In the genomic region with DNA sequence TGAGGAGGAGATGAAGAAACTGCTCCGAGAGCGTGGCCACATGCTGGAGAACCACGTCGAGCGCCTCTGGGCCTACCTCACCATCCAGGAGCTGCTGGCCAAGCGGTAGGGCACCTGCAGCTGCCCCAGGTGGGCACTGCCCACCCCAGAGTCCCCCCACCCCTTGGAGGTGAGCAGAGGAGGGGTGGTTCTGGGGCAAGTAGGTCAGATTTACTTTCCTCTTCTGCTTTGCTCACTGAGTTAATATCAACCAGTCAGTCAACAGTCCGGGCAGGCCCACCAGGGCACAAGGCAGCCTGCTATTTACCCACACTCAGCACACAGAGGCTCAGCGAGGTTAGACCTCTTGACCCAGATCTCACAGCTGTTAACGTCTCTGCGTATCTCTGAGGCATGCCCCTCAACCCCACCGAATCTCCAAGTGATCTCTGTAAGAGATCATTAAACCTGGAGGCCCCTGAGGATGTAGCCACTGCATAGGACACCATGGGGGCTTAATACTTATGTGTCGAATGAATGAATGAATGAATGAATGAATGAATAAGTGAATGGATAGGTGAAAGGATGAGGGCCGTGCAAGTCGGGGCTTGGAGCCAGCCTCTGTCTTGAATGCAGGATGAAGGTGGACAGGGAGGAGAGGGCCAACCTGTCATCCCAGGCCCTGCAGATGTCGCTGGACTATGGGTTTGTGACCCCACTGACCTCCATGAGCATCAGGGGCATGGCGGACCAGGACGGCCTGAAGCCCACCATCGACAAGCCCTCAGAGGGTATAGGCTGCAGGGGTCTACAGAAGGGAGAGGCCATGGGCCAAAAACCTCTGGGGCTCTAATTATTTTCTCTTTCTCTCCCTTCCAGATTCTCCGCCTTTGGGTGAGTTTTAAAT, we compare ENCODE assay signal across 1 cellular context.
A peak's percentile ranks its signal among the peaks of the same experiment; 100 is the strongest.
TF ChIP-seq lines count a peak whose summit lies in the region.

No MANE protein-coding gene starts in this region.

TF ChIP-seq in HepG2, 621 proteins besides CTCF, POLR2A, EP300 and RAD21 (continued from another document and continues in another):
- TF ChIP-seq, protein P1, sequence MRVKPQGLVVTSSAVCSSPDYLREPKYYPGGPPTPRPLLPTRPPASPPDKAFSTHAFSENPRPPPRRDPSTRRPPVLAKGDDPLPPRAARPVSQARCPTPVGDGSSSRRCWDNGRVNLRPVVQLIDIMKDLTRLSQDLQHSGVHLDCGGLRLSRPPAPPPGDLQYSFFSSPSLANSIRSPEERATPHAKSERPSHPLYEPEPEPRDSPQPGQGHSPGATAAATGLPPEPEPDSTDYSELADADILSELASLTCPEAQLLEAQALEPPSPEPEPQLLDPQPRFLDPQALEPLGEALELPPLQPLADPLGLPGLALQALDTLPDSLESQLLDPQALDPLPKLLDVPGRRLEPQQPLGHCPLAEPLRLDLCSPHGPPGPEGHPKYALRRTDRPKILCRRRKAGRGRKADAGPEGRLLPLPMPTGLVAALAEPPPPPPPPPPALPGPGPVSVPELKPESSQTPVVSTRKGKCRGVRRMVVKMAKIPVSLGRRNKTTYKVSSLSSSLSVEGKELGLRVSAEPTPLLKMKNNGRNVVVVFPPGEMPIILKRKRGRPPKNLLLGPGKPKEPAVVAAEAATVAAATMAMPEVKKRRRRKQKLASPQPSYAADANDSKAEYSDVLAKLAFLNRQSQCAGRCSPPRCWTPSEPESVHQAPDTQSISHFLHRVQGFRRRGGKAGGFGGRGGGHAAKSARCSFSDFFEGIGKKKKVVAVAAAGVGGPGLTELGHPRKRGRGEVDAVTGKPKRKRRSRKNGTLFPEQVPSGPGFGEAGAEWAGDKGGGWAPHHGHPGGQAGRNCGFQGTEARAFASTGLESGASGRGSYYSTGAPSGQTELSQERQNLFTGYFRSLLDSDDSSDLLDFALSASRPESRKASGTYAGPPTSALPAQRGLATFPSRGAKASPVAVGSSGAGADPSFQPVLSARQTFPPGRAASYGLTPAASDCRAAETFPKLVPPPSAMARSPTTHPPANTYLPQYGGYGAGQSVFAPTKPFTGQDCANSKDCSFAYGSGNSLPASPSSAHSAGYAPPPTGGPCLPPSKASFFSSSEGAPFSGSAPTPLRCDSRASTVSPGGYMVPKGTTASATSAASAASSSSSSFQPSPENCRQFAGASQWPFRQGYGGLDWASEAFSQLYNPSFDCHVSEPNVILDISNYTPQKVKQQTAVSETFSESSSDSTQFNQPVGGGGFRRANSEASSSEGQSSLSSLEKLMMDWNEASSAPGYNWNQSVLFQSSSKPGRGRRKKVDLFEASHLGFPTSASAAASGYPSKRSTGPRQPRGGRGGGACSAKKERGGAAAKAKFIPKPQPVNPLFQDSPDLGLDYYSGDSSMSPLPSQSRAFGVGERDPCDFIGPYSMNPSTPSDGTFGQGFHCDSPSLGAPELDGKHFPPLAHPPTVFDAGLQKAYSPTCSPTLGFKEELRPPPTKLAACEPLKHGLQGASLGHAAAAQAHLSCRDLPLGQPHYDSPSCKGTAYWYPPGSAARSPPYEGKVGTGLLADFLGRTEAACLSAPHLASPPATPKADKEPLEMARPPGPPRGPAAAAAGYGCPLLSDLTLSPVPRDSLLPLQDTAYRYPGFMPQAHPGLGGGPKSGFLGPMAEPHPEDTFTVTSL (CRISPR knock-in tag; IDR thresholded peaks at IDR 0.05; ENCODE audit: borderline replicate concordance): no peak; the same call in 1 of the 2 replicates
- TF ChIP-seq GATAD2A (CRISPR knock-in tag; IDR thresholded peaks at IDR 0.05) (peak; percentile 67; the same call in 1 of the 2 replicates), PHF20 (CRISPR knock-in tag; IDR thresholded peaks at IDR 0.05) (no peak), THAP11 (CRISPR knock-in tag; IDR thresholded peaks at IDR 0.05) (peak; percentile 31; the same call in 1 of the 2 replicates), KMT2B (CRISPR knock-in tag; IDR thresholded peaks at IDR 0.05) (no peak), ZNF503 (CRISPR knock-in tag; IDR thresholded peaks at IDR 0.05) (no peak; the same call in 1 of the 2 replicates), ZNF530 (CRISPR knock-in tag; IDR thresholded peaks at IDR 0.05; ENCODE audit: low read depth) (no peak), KMT2A (CRISPR knock-in tag; IDR thresholded peaks at IDR 0.05) (no peak), ZBTB42 (CRISPR knock-in tag; IDR thresholded peaks at IDR 0.05) (0 out of 2 replicates have a peak, but pooled peaks have one; percentile 37), RARA (CRISPR knock-in tag; IDR thresholded peaks at IDR 0.05) (peak; percentile 91), KAT7 (CRISPR knock-in tag; IDR thresholded peaks at IDR 0.05; ENCODE audit: borderline replicate concordance) (no peak), JUNB (CRISPR knock-in tag; IDR thresholded peaks at IDR 0.05; ENCODE audit: borderline replicate concordance) (no peak), ZNF891 (CRISPR knock-in tag; IDR thresholded peaks at IDR 0.05) (0 out of 2 replicates have a peak, but pooled peaks have one; percentile 3), TBX3 (IDR thresholded peaks at IDR 0.05; ENCODE audit: borderline replicate concordance) (no peak), MXI1 (IDR thresholded peaks at IDR 0.05; ENCODE audit: borderline replicate concordance, low read depth, low read length) (no peak), ZNF709 (CRISPR knock-in tag; IDR thresholded peaks at IDR 0.05) (no peak), ZFP37 (CRISPR knock-in tag; IDR thresholded peaks at IDR 0.05; ENCODE audit: borderline replicate concordance) (no peak), POGK (CRISPR knock-in tag; conservative IDR thresholded peaks at IDR 0.05) (no peak), NRL (CRISPR knock-in tag; IDR thresholded peaks at IDR 0.05; ENCODE audit: borderline replicate concordance) (no peak)
- TF ChIP-seq, protein P2, sequence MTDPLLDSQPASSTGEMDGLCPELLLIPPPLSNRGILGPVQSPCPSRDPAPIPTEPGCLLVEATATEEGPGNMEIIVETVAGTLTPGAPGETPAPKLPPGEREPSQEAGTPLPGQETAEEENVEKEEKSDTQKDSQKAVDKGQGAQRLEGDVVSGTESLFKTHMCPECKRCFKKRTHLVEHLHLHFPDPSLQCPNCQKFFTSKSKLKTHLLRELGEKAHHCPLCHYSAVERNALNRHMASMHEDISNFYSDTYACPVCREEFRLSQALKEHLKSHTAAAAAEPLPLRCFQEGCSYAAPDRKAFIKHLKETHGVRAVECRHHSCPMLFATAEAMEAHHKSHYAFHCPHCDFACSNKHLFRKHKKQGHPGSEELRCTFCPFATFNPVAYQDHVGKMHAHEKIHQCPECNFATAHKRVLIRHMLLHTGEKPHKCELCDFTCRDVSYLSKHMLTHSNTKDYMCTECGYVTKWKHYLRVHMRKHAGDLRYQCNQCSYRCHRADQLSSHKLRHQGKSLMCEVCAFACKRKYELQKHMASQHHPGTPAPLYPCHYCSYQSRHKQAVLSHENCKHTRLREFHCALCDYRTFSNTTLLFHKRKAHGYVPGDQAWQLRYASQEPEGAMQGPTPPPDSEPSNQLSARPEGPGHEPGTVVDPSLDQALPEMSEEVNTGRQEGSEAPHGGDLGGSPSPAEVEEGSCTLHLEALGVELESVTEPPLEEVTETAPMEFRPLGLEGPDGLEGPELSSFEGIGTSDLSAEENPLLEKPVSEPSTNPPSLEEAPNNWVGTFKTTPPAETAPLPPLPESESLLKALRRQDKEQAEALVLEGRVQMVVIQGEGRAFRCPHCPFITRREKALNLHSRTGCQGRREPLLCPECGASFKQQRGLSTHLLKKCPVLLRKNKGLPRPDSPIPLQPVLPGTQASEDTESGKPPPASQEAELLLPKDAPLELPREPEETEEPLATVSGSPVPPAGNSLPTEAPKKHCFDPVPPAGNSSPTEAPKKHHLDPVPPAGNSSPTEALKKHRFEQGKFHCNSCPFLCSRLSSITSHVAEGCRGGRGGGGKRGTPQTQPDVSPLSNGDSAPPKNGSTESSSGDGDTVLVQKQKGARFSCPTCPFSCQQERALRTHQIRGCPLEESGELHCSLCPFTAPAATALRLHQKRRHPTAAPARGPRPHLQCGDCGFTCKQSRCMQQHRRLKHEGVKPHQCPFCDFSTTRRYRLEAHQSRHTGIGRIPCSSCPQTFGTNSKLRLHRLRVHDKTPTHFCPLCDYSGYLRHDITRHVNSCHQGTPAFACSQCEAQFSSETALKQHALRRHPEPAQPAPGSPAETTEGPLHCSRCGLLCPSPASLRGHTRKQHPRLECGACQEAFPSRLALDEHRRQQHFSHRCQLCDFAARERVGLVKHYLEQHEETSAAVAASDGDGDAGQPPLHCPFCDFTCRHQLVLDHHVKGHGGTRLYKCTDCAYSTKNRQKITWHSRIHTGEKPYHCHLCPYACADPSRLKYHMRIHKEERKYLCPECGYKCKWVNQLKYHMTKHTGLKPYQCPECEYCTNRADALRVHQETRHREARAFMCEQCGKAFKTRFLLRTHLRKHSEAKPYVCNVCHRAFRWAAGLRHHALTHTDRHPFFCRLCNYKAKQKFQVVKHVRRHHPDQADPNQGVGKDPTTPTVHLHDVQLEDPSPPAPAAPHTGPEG (CRISPR knock-in tag; IDR thresholded peaks at IDR 0.05): no peak
- TF ChIP-seq, protein P3, sequence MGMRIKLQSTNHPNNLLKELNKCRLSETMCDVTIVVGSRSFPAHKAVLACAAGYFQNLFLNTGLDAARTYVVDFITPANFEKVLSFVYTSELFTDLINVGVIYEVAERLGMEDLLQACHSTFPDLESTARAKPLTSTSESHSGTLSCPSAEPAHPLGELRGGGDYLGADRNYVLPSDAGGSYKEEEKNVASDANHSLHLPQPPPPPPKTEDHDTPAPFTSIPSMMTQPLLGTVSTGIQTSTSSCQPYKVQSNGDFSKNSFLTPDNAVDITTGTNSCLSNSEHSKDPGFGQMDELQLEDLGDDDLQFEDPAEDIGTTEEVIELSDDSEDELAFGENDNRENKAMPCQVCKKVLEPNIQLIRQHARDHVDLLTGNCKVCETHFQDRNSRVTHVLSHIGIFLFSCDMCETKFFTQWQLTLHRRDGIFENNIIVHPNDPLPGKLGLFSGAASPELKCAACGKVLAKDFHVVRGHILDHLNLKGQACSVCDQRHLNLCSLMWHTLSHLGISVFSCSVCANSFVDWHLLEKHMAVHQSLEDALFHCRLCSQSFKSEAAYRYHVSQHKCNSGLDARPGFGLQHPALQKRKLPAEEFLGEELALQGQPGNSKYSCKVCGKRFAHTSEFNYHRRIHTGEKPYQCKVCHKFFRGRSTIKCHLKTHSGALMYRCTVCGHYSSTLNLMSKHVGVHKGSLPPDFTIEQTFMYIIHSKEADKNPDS (CRISPR knock-in tag; IDR thresholded peaks at IDR 0.05): no peak
- TF ChIP-seq, protein P4, sequence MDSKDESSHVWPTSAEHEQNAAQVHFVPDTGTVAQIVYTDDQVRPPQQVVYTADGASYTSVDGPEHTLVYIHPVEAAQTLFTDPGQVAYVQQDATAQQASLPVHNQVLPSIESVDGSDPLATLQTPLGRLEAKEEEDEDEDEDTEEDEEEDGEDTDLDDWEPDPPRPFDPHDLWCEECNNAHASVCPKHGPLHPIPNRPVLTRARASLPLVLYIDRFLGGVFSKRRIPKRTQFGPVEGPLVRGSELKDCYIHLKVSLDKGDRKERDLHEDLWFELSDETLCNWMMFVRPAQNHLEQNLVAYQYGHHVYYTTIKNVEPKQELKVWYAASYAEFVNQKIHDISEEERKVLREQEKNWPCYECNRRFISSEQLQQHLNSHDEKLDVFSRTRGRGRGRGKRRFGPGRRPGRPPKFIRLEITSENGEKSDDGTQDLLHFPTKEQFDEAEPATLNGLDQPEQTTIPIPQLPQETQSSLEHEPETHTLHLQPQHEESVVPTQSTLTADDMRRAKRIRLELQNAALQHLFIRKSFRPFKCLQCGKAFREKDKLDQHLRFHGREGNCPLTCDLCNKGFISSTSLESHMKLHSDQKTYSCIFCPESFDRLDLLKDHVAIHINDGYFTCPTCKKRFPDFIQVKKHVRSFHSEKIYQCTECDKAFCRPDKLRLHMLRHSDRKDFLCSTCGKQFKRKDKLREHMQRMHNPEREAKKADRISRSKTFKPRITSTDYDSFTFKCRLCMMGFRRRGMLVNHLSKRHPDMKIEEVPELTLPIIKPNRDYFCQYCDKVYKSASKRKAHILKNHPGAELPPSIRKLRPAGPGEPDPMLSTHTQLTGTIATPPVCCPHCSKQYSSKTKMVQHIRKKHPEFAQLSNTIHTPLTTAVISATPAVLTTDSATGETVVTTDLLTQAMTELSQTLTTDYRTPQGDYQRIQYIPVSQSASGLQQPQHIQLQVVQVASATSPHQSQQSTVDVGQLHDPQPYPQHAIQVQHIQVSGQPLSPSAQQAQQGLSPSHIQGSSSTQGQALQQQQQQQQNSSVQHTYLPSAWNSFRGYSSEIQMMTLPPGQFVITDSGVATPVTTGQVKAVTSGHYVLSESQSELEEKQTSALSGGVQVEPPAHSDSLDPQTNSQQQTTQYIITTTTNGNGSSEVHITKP (CRISPR knock-in tag; IDR thresholded peaks at IDR 0.05; ENCODE audit: low read depth): no peak
- TF ChIP-seq, protein P5, sequence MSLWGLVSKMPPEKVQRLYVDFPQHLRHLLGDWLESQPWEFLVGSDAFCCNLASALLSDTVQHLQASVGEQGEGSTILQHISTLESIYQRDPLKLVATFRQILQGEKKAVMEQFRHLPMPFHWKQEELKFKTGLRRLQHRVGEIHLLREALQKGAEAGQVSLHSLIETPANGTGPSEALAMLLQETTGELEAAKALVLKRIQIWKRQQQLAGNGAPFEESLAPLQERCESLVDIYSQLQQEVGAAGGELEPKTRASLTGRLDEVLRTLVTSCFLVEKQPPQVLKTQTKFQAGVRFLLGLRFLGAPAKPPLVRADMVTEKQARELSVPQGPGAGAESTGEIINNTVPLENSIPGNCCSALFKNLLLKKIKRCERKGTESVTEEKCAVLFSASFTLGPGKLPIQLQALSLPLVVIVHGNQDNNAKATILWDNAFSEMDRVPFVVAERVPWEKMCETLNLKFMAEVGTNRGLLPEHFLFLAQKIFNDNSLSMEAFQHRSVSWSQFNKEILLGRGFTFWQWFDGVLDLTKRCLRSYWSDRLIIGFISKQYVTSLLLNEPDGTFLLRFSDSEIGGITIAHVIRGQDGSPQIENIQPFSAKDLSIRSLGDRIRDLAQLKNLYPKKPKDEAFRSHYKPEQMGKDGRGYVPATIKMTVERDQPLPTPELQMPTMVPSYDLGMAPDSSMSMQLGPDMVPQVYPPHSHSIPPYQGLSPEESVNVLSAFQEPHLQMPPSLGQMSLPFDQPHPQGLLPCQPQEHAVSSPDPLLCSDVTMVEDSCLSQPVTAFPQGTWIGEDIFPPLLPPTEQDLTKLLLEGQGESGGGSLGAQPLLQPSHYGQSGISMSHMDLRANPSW (CRISPR knock-in tag; IDR thresholded peaks at IDR 0.05; ENCODE audit: borderline replicate concordance): no peak
